30 cellular contexts compared by ENCODE assay signal in the genomic region with DNA sequence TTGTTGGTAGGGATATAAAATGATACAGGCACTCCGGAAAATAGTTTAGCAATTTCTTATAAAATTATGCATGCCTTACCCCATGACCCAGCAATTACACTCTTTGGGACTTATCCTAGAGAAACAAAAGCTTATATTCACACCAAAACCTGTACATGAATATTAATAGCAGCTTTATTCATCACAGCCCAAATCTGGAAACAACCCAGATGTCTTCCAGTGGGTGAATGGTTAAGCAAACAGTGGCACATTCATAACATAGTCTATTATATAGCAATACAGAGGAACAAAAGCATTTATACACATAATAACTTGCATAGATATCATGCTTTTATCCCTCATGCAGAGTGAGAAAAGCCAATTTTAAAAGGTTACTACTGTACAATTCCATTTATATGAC.
"Had no signal": no experiment of that assay in that cellular context is flagged by ENCODE, and none has a peak within 500 bp of the region (broad histone marks: within the 10 kb centered on the region; RNA-seq: fewer than 3 reads in every experiment).

No MANE protein-coding gene starts in this region.

- H3K27ac ChIP-seq: adrenal gland, ascending aorta, body of pancreas, brain microvascular endothelial cell, breast epithelium, cardiac muscle cell had no signal

- H3K27me3 ChIP-seq: adrenal gland, ascending aorta, body of pancreas, brain microvascular endothelial cell, breast epithelium, cardiac muscle cell had no signal

- H3K36me3 ChIP-seq: adrenal gland, ascending aorta, brain microvascular endothelial cell, breast epithelium, cardiac muscle cell had no signal

- H3K4me1 ChIP-seq: adrenal gland, ascending aorta, body of pancreas, breast epithelium had no signal

- H3K4me3 ChIP-seq: adrenal gland, ascending aorta, body of pancreas, breast epithelium, cardiac muscle cell had no signal

- H3K9me3 ChIP-seq: adrenal gland, ascending aorta, body of pancreas, breast epithelium had no signal

- DNase-seq: activated effector memory CD4-positive, alpha-beta T cell treated with anti-CD3 and anti-CD28 coated beads, Interleukin-2, amount 50 U/mL, for 16 hours; activated effector memory CD4-positive, alpha-beta T cell treated with Interleukin-2 at 50 U/mL for 16 hours; activated gamma-delta T cell; activated gamma-delta T cell treated with Interleukin-2 at 50 U/mL for 16 hours; activated naive CD4-positive, alpha-beta T cell; activated naive CD4-positive, alpha-beta T cell treated with anti-CD3 and anti-CD28 coated beads for 36 hours; activated naive CD4-positive, alpha-beta T cell treated with anti-CD3 and anti-CD28 coated beads, Interleukin-2, amount 10 ng/mL, durations not matched to agents 7 days and 5 days; activated naive CD4-positive, alpha-beta T cell treated with anti-CD3 and anti-CD28 coated beads, Interleukin-2, amount 50 U/mL, for 16 hours; activated naive CD4-positive, alpha-beta T cell treated with Interleukin-2 at 50 U/mL for 16 hours; activated naive CD8-positive, alpha-beta T cell treated with anti-CD3 and anti-CD28 coated beads for 36 hours; activated naive CD8-positive, alpha-beta T cell treated with anti-CD3 and anti-CD28 coated beads, Interleukin-2, amount 10 ng/mL, durations not matched to agents 7 days and 5 days; activated naive CD8-positive, alpha-beta T cell treated with anti-CD3 and anti-CD28 coated beads, Interleukin-2, amount 50 U/mL, for 24 hours; activated T-cell treated with anti-CD3 and anti-CD28 coated beads, Interleukin-2, amount 50 U/mL, for 1 hour; activated T-cell treated with anti-CD3 and anti-CD28 coated beads, Interleukin-2, amount 50 U/mL, for 24 hours; activated T-cell treated with anti-CD3 and anti-CD28 coated beads, Interleukin-2, amount 50 U/mL, for 4 hours; activated T-cell treated with anti-CD3 and anti-CD28 coated beads, Interleukin-2, amount 50 U/mL, for 48 hours; activated T-cell treated with anti-CD3 and anti-CD28 coated beads, Interleukin-2, amount 50 U/mL, for 72 hours; adrenal gland; amniotic stem cell; amygdala; anterior cingulate cortex; aorta; body of pancreas; brain microvascular endothelial cell; caudate nucleus; central memory CD4-positive, alpha-beta T cell; cerebellar nuclear complex had no signal
